28 cellular contexts compared by ENCODE assay signal in genomic region chr2:124186801-124187200, GRCh38.
"Had no signal": no experiment of that assay in that cellular context is flagged by ENCODE, and none has a peak within 500 bp of the region (broad histone marks: within the 10 kb centered on the region; RNA-seq: fewer than 3 reads in every experiment).

No MANE protein-coding gene starts in this region.

- H3K4me1 ChIP-seq: esophagus squamous epithelium, lower lobe of right lung, prostate gland, right atrium auricular region, transverse colon, vagina had no signal

- H3K36me3 ChIP-seq: esophagus squamous epithelium, heart right ventricle, lower lobe of right lung, prostate gland, right atrium auricular region, thoracic aorta, transverse colon, vagina had no signal

- H3K4me1 Mint-ChIP-seq: naive thymus-derived CD8-positive, alpha-beta T cell; nephron progenitor cell; stimulated activated effector memory CD8-positive, alpha-beta T cell treated with anti-CD3 and anti-CD28 coated beads, Interleukin-12 subunit alpha, Interleukin-12 subunit beta, amount 100 ng/mL, for 72 hours had no signal

- H3K4me3 Mint-ChIP-seq: naive thymus-derived CD8-positive, alpha-beta T cell; nephron progenitor cell; stimulated activated effector memory CD8-positive, alpha-beta T cell treated with anti-CD3 and anti-CD28 coated beads, Interleukin-12 subunit alpha, Interleukin-12 subunit beta, amount 100 ng/mL, for 72 hours had no signal

- H3K27ac Mint-ChIP-seq: naive thymus-derived CD8-positive, alpha-beta T cell; nephron progenitor cell; stimulated activated effector memory CD8-positive, alpha-beta T cell treated with anti-CD3 and anti-CD28 coated beads, Interleukin-12 subunit alpha, Interleukin-12 subunit beta, amount 100 ng/mL, for 72 hours had no signal

- H3K36me3 Mint-ChIP-seq: naive thymus-derived CD8-positive, alpha-beta T cell; stimulated activated effector memory CD8-positive, alpha-beta T cell treated with anti-CD3 and anti-CD28 coated beads, Interleukin-12 subunit alpha, Interleukin-12 subunit beta, amount 100 ng/mL, for 72 hours had no signal

- DNase-seq: dorsolateral prefrontal cortex; effector CD4-positive, alpha-beta T cell; erythroblast; esophagus squamous epithelium; foreskin melanocyte; glutamatergic neuron; heart right ventricle; hippocampal formation; left ventricle myocardium superior; lower lobe of right lung; naive thymus-derived CD8-positive, alpha-beta T cell; nephron progenitor cell; nucleus accumbens; stimulated activated CD4-positive, alpha-beta T cell treated with anti-CD3 and anti-CD28 coated beads, Interleukin-12 subunit alpha, Interleukin-12 subunit beta, amount 100 ng/mL, for 4 hours; stimulated activated CD4-positive, alpha-beta T cell treated with anti-CD3 and anti-CD28 coated beads, Interleukin-1b, Interleukin-23, amount 100 ng/mL, for 48 hours; stimulated activated CD4-positive, alpha-beta T cell treated with anti-CD3 and anti-CD28 coated beads, Interleukin-4, amount 100 ng/mL, for 1 hour; stimulated activated naive CD4-positive, alpha-beta T cell treated with Interleukin-2 at 50 U/mL for 16 hours; substantia nigra; transverse colon had no signal

- H3K9me3 Mint-ChIP-seq: nephron progenitor cell had no signal

- ATAC-seq: heart right ventricle; left ventricle myocardium superior; lower lobe of right lung; naive thymus-derived CD8-positive, alpha-beta T cell; sciatic nerve; stimulated activated effector memory CD8-positive, alpha-beta T cell treated with anti-CD3 and anti-CD28 coated beads, Interleukin-12 subunit alpha, Interleukin-12 subunit beta, amount 100 ng/mL, for 72 hours had no signal

- H3K27ac ChIP-seq: dorsolateral prefrontal cortex, esophagus squamous epithelium, heart right ventricle, lower lobe of right lung, prostate gland, right atrium auricular region, thoracic aorta, transverse colon, vagina had no signal

- H3K27me3 Mint-ChIP-seq: naive thymus-derived CD8-positive, alpha-beta T cell had no signal

- H3K9me3 ChIP-seq: heart right ventricle, lower lobe of right lung, prostate gland, right atrium auricular region, thoracic aorta, transverse colon, vagina had no signal

- H3K4me2 ChIP-seq: smooth muscle cell had no signal

- FAIRE-seq: colon, keratinocyte had no signal

- H3K4me3 ChIP-seq: dorsolateral prefrontal cortex, esophagus squamous epithelium, heart right ventricle, lower lobe of right lung, prostate gland, right atrium auricular region, smooth muscle cell, thoracic aorta, transverse colon, vagina had no signal

- H3K27me3 ChIP-seq: dorsolateral prefrontal cortex, esophagus squamous epithelium, heart right ventricle, right atrium auricular region, transverse colon, vagina had no signal
